In the genomic region with DNA sequence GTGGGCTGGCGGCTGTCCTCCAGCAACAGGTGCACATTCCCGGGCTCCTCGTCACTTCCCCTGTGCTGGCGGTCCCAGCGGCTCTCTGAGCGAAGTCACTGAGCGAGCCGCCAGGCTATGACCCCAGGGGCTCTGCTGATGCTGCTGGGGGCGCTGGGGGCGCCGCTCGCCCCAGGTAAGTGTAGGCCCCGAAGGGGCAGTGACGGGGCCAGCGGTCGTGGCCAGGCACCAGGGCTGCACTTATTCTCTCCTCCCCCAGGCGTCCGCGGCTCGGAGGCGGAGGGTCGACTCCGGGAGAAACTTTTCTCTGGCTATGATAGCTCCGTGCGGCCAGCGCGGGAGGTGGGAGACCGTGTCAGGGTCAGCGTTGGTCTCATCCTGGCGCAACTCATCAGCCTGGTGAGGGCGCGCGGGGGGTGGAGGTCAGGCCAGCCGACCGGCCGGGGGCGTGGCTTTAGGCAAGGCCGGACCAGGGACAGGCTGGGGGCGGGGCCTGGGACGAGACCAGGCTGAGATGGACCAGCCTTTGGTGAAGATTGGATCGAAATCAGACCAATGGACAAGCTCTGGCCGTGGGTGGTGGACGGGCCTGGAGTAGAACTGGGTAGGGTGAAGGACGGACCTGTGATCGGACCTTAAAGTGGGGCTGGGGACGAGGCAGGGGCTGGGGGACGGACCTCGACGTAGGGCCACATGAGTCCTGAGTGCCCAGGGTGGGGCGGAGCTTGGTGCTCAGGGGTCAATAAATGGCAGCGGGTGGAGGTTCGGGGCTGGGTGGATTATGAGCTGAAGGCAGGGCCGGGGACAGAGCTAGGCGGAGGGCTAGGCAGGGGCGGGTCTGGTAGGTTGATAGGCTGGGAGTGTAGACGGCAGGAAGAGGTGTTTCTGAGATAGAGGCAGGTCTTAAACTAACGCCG, we compare ENCODE assay signal across 1 cellular context.
TF ChIP-seq lines count a peak whose summit lies in the region.

A gene with protein sequence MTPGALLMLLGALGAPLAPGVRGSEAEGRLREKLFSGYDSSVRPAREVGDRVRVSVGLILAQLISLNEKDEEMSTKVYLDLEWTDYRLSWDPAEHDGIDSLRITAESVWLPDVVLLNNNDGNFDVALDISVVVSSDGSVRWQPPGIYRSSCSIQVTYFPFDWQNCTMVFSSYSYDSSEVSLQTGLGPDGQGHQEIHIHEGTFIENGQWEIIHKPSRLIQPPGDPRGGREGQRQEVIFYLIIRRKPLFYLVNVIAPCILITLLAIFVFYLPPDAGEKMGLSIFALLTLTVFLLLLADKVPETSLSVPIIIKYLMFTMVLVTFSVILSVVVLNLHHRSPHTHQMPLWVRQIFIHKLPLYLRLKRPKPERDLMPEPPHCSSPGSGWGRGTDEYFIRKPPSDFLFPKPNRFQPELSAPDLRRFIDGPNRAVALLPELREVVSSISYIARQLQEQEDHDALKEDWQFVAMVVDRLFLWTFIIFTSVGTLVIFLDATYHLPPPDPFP (plus strand): TSS at position 51 of the 917 bp plus-strand sequence. CDS start 67 bp downstream, at position 118.

TF ChIP-seq in WTC11, 78 proteins besides CTCF, POLR2A, EP300 and RAD21 (continued from another document):
- TF ChIP-seq, protein P1, sequence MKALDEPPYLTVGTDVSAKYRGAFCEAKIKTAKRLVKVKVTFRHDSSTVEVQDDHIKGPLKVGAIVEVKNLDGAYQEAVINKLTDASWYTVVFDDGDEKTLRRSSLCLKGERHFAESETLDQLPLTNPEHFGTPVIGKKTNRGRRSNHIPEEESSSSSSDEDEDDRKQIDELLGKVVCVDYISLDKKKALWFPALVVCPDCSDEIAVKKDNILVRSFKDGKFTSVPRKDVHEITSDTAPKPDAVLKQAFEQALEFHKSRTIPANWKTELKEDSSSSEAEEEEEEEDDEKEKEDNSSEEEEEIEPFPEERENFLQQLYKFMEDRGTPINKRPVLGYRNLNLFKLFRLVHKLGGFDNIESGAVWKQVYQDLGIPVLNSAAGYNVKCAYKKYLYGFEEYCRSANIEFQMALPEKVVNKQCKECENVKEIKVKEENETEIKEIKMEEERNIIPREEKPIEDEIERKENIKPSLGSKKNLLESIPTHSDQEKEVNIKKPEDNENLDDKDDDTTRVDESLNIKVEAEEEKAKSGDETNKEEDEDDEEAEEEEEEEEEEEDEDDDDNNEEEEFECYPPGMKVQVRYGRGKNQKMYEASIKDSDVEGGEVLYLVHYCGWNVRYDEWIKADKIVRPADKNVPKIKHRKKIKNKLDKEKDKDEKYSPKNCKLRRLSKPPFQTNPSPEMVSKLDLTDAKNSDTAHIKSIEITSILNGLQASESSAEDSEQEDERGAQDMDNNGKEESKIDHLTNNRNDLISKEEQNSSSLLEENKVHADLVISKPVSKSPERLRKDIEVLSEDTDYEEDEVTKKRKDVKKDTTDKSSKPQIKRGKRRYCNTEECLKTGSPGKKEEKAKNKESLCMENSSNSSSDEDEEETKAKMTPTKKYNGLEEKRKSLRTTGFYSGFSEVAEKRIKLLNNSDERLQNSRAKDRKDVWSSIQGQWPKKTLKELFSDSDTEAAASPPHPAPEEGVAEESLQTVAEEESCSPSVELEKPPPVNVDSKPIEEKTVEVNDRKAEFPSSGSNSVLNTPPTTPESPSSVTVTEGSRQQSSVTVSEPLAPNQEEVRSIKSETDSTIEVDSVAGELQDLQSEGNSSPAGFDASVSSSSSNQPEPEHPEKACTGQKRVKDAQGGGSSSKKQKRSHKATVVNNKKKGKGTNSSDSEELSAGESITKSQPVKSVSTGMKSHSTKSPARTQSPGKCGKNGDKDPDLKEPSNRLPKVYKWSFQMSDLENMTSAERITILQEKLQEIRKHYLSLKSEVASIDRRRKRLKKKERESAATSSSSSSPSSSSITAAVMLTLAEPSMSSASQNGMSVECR (CRISPR knock-in tag; IDR thresholded peaks at IDR 0.05; ENCODE audit: borderline replicate concordance), result peak; percentile 47; the same call in 1 of the 2 replicates
- TF ChIP-seq FOXJ3 (CRISPR knock-in tag; IDR thresholded peaks at IDR 0.05; ENCODE audit: borderline replicate concordance), result no peak
- TF ChIP-seq TCF7 (CRISPR knock-in tag; IDR thresholded peaks at IDR 0.05; ENCODE audit: low read depth), result no peak
- TF ChIP-seq IRF2 (CRISPR knock-in tag; IDR thresholded peaks at IDR 0.05; ENCODE audit: borderline replicate concordance, low read depth), result no peak
- no peak for TF ChIP-seq E2F4 (CRISPR knock-in tag; IDR thresholded peaks at IDR 0.05; ENCODE audit: borderline replicate concordance, low read depth)
- TF ChIP-seq EMX1 (CRISPR knock-in tag; IDR thresholded peaks at IDR 0.05), result no peak
- TF ChIP-seq PRRX2 (CRISPR knock-in tag; IDR thresholded peaks at IDR 0.05), result no peak
- TF ChIP-seq FOXK1 (CRISPR knock-in tag; IDR thresholded peaks at IDR 0.05), result no peak
- no peak for TF ChIP-seq NR2C2 (CRISPR knock-in tag; IDR thresholded peaks at IDR 0.05)
- 0 out of 2 replicates have a peak, but pooled peaks have one; percentile 33 for TF ChIP-seq GABPB1 (CRISPR knock-in tag; IDR thresholded peaks at IDR 0.05)
- TF ChIP-seq ETV6 (CRISPR knock-in tag; IDR thresholded peaks at IDR 0.05), result peak; percentile 43; the same call in 1 of the 2 replicates
- no peak for TF ChIP-seq TEAD4 (CRISPR knock-in tag; IDR thresholded peaks at IDR 0.05)
- TF ChIP-seq HMGXB4 (CRISPR knock-in tag; IDR thresholded peaks at IDR 0.05), result peak; percentile 54
- TF ChIP-seq IRF1 (CRISPR knock-in tag; IDR thresholded peaks at IDR 0.05), result no peak
- no peak for TF ChIP-seq NFE2L1 (CRISPR knock-in tag; IDR thresholded peaks at IDR 0.05)
- TF ChIP-seq, protein P2, sequence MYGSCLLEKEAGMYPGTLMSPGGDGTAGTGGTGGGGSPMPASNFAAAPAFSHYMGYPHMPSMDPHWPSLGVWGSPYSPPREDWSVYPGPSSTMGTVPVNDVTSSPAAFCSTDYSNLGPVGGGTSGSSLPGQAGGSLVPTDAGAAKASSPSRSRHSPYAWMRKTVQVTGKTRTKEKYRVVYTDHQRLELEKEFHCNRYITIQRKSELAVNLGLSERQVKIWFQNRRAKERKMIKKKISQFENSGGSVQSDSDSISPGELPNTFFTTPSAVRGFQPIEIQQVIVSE (CRISPR knock-in tag; IDR thresholded peaks at IDR 0.05; ENCODE audit: borderline replicate concordance), result no peak
- no peak for TF ChIP-seq ZNF317 (CRISPR knock-in tag; IDR thresholded peaks at IDR 0.05; ENCODE audit: borderline replicate concordance, low read depth)
- no peak for TF ChIP-seq ZNF263 (CRISPR knock-in tag; IDR thresholded peaks at IDR 0.05; ENCODE audit: low read depth)
- peak; percentile 71 for TF ChIP-seq SP1 (CRISPR knock-in tag; conservative IDR thresholded peaks at IDR 0.05)
- no peak for TF ChIP-seq ZNF423 (CRISPR knock-in tag; IDR thresholded peaks at IDR 0.05)
- no peak for TF ChIP-seq RORB (CRISPR knock-in tag; IDR thresholded peaks at IDR 0.05)
- TF ChIP-seq USF2 (CRISPR knock-in tag; IDR thresholded peaks at IDR 0.05), result peak; percentile 34; the same call in 1 of the 2 replicates
